In the genomic region with DNA sequence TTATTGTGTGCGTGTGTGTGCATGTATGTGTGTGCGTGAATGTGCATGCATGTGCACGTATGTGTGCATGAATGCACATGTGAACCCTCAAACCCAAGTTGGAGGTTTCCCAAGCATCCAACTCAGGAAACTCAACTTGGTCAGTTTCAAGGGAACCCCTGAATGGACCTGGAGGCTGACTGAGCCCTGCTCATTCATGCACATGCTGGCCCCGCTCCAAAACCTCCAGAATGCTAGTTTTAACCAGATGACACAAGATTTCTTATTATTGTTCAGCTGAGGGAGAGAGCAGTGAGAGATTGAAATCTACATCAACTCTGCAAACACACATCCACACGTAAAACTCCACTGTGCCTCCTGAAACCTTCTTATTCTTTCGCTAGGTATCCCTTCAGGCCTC, we compare ENCODE assay signal across 13 cellular contexts.
DNase-seq lines count a peak whose midpoint lies in the region; ATAC-seq and TF ChIP-seq lines count a peak whose summit lies in the region.
"Had no signal": no experiment of that assay in that cellular context is flagged by ENCODE, and none has a peak within 500 bp of the region (broad histone marks: within the 10 kb centered on the region; RNA-seq: fewer than 3 reads in every experiment).

No MANE protein-coding gene starts in this region.

- H3K27me3 ChIP-seq in adipocyte (replicated peaks; ENCODE audit: control insufficient read depth, insufficient read depth, low read length) (no peaks in the 10 kb centered on the region), BE2C (no peaks in the 10 kb centered on the region)
- H3K27me3 ChIP-seq: gastroesophageal sphincter had no signal

- H3K4me1 ChIP-seq in adipocyte (ENCODE audit: control insufficient read depth, insufficient read depth, low read length) (no peaks in the 10 kb centered on the region), BE2C (peaks cover 5% of the 10 kb centered on the region; the same call in 1 of the 2 replicates)
- H3K4me1 ChIP-seq: gastroesophageal sphincter had no signal

- H3K9me3 ChIP-seq in adipocyte (ENCODE audit: control insufficient read depth, low read length) (no peaks in the 10 kb centered on the region), BE2C (no peaks in the 10 kb centered on the region)
- H3K9me3 ChIP-seq: gastroesophageal sphincter, thoracic aorta had no signal

- ATAC-seq in HG03469 (IDR thresholded peaks at IDR 0.05; ENCODE audit: unreplicated experiment): no peak
- ATAC-seq: CD8-positive, alpha-beta T cell; gastroesophageal sphincter; GM23338 had no signal

- no peak for TF ChIP-seq CTCF in foreskin fibroblast (IDR thresholded peaks at IDR 0.05; ENCODE audit: low read depth, low read length)
- no peak for TF ChIP-seq CTCF in BE2C (IDR thresholded peaks at IDR 0.05; ENCODE audit: low read depth, low read length)

- no peak overlapping the region for H3K9ac ChIP-seq in adipocyte (ENCODE audit: low read length)

- H3K36me3 ChIP-seq in adipocyte (ENCODE audit: control insufficient read depth, insufficient read depth, low read length, severe bottlenecking): no peaks in the 10 kb centered on the region
- no peaks in the 10 kb centered on the region for H3K36me3 ChIP-seq in BE2C
- H3K36me3 ChIP-seq: thoracic aorta had no signal

- in situ Hi-C loops in ACHN (cut with HindIII; ENCODE audit: low pct_ligation_motif_present, low pct_unique_long_range_greater_than_20kb, low sequenced_read_pairs): no loop called here

- DNase-seq in ACHN: peak; percentile 16
- DNase-seq in HK-2 (ENCODE audit: unreplicated experiment): peak; percentile 10
- peak; percentile 44 for DNase-seq in adipocyte (ENCODE audit: low read depth)
- DNase-seq in foreskin fibroblast: peak; percentile 33 to 57
- DNase-seq in midbrain (lab: John Stamatoyannopoulos, UW): no peak
- no peak for DNase-seq in stimulated activated CD4-positive, alpha-beta T cell treated with anti-CD3 and anti-CD28 coated beads, Interleukin-1b, Interleukin-23, amount 100 ng/mL, for 48 hours
- DNase-seq in BE2C: no peak
- DNase-seq: CD8-positive, alpha-beta T cell; DMS79 had no signal

- no peak overlapping the region for H3K4me3 ChIP-seq in adipocyte (ENCODE audit: low read length)
- no peak overlapping the region for H3K4me3 ChIP-seq in foreskin fibroblast (ENCODE audit: low read depth in 1 of 2, low read length in 2 of 2)
- H3K4me3 ChIP-seq in BE2C (ENCODE audit: low read depth, low read length): no peak overlapping the region
- H3K4me3 ChIP-seq: gastroesophageal sphincter, GM23338, thoracic aorta had no signal

Comparison
In these comparisons a context has a peak if more than half of its experiments do, and no peak if none do; other contexts are left out.
1. DNase-seq: peak in ACHN (single experiment), HK-2 (single experiment), adipocyte (single experiment) and foreskin fibroblast (2 of 2); none in midbrain (single experiment), stimulated activated CD4-positive, alpha-beta T cell treated with anti-CD3 and anti-CD28 coated beads, Interleukin-1b, Interleukin-23, amount 100 ng/mL, for 48 hours (single experiment) and BE2C (single experiment).